In genomic region chr2:226446406-226447001, GRCh38 we compare ENCODE assay signal across 17 cellular contexts.
DNase-seq lines count a peak whose midpoint lies in the region; ATAC-seq and TF ChIP-seq lines count a peak whose summit lies in the region.
"Had no signal": no experiment of that assay in that cellular context is flagged by ENCODE, and none has a peak within 500 bp of the region (broad histone marks: within the 10 kb centered on the region; RNA-seq: fewer than 3 reads in every experiment).

No MANE protein-coding gene starts in this region.

- TF ChIP-seq POLR2A in right lobe of liver (IDR thresholded peaks at IDR 0.05) = no peak

- H3K9me3 ChIP-seq in liver (ENCODE audit: control insufficient read depth in 4 of 4, low read length in 3 of 4) (no peaks in the 10 kb centered on the region), right lobe of liver (no peaks in the 10 kb centered on the region), left ventricle myocardium inferior (replicated peaks) (peaks cover 2% of the 10 kb centered on the region)

- peak overlapping the region in 1 of 2 donors; percentile 49 for H3K27ac ChIP-seq in liver (ENCODE audit: low read depth in 1 of 2, low read length in 2 of 2)
- peak overlapping the region in 1 of 3 donors; percentile 35 for H3K27ac ChIP-seq in right lobe of liver
- H3K27ac ChIP-seq in left ventricle myocardium inferior (replicated peaks) = peak overlapping the region; percentile 61
- H3K27ac ChIP-seq: A549, neural progenitor cell, SK-N-MC, skin epidermis had no signal

- peaks cover 3 to 16% (median 15%) of the 10 kb centered on the region in 4 donors for H3K4me1 ChIP-seq in liver (ENCODE audit: control insufficient read depth in 4 of 4, insufficient read depth in 4 of 4, low read length in 3 of 4)
- peaks cover 0 to 15% (median 8%) of the 10 kb centered on the region in 4 donors for H3K4me1 ChIP-seq in right lobe of liver
- peaks cover 22% of the 10 kb centered on the region for H3K4me1 ChIP-seq in left ventricle myocardium inferior
- H3K4me1 ChIP-seq: neural progenitor cell had no signal

- H3K4me3 ChIP-seq in liver (ENCODE audit: low read depth in 1 of 3, low read length in 3 of 3) (no peak overlapping the region), right lobe of liver (no peak overlapping the region), cardiac fibroblast (replicated peaks in 1 of 2; ENCODE audit: low read depth in 2 of 2, low read length in 2 of 2) (no peak overlapping the region), left ventricle myocardium inferior (no peak overlapping the region)
- H3K4me3 ChIP-seq: A549, neural progenitor cell, SK-N-MC, skin epidermis had no signal

- no peak for ATAC-seq in right lobe of liver
- no peak for ATAC-seq in HG02852 (IDR thresholded peaks at IDR 0.05; ENCODE audit: unreplicated experiment)
- no peak for ATAC-seq in HG03378 (IDR thresholded peaks at IDR 0.05; ENCODE audit: unreplicated experiment)
- no peak for ATAC-seq in HG02981 (IDR thresholded peaks at IDR 0.05; ENCODE audit: unreplicated experiment)
- no peak for ATAC-seq in GM19452 (IDR thresholded peaks at IDR 0.05; ENCODE audit: unreplicated experiment)
- ATAC-seq: A549 had no signal

- DNase-seq in right lobe of liver (no peak), cardiac fibroblast (ENCODE audit: low read depth in 2 of 2) (peak; percentile 85 to 89), left ventricle myocardium inferior (no peak)
- DNase-seq: activated CD8-positive, alpha-beta memory T cell treated with anti-CD3 and anti-CD28 coated beads for 24 hours; caudate nucleus; mesenchymal stem cell; NCI-H1048; stimulated activated naive CD4-positive, alpha-beta T cell had no signal

- no peaks in the 10 kb centered on the region for H3K27me3 ChIP-seq in liver (ENCODE audit: control insufficient read depth in 4 of 4, insufficient read depth in 4 of 4, low read length in 3 of 4)
- no peaks in the 10 kb centered on the region for H3K27me3 ChIP-seq in right lobe of liver
- H3K27me3 ChIP-seq in left ventricle myocardium inferior (ENCODE audit: low read depth) = no peaks in the 10 kb centered on the region
- H3K27me3 ChIP-seq: neural progenitor cell had no signal

- intact Hi-C loops in right lobe of liver (cut with DNase I) = no loop called here
- intact Hi-C loops in left ventricle myocardium inferior (cut with micrococcal nuclease) = no loop called here

- H3K9ac ChIP-seq in liver (ENCODE audit: low read depth in 1 of 2, low read length in 2 of 2) = no peak overlapping the region
- H3K9ac ChIP-seq: neural progenitor cell had no signal

- peak; percentile 18 to 22 for TF ChIP-seq RAD21 in liver (IDR thresholded peaks at IDR 0.05)

- no peaks in the 10 kb centered on the region for H3K36me3 ChIP-seq in liver (ENCODE audit: control insufficient read depth in 4 of 4, insufficient read depth in 3 of 4, low read depth in 1 of 4, low read length in 3 of 4)
- H3K36me3 ChIP-seq in right lobe of liver = no peaks in the 10 kb centered on the region
- H3K36me3 ChIP-seq in left ventricle myocardium inferior = no peaks in the 10 kb centered on the region
- H3K36me3 ChIP-seq: neural progenitor cell had no signal

- TF ChIP-seq CTCF in liver (IDR thresholded peaks at IDR 0.05; ENCODE audit: low read depth, low read length, missing input control) (no peak), right lobe of liver (IDR thresholded peaks at IDR 0.05) (no peak), cardiac fibroblast (IDR thresholded peaks at IDR 0.05; ENCODE audit: low read depth, low read length) (no peak), left ventricle myocardium inferior (IDR thresholded peaks at IDR 0.05; ENCODE audit: borderline replicate concordance) (no peak)

- WGBS in liver = 71% methylated on average over 3 of the region's 3 CpGs
- 51% methylated on average over 3 of the region's 3 CpGs for WGBS in right lobe of liver (ENCODE audit: insufficient coverage, low coverage, low lambda C conversion rate, missing lambda C conversion rate)

TF ChIP-seq in liver, 16 proteins besides CTCF, POLR2A, EP300 and RAD21:
- TF ChIP-seq MAX (IDR thresholded peaks at IDR 0.05) (peak; percentile 21), RXRA (IDR thresholded peaks at IDR 0.05) (peak; percentile 38 to 56), JUND (IDR thresholded peaks at IDR 0.05) (no peak), NR2F2 (IDR thresholded peaks at IDR 0.05) (peak; percentile 51), FOXA1 (IDR thresholded peaks at IDR 0.05) (no peak), ZBTB33 (IDR thresholded peaks at IDR 0.05) (no peak), SP1 (IDR thresholded peaks at IDR 0.05) (peak; percentile 42), FOXA2 (IDR thresholded peaks at IDR 0.05) (no peak), EGR1 (IDR thresholded peaks at IDR 0.05; ENCODE audit: low read depth in 2 of 2) (no peak)

Comparison
In these comparisons a context has a peak if more than half of its experiments do, and no peak if none do; other contexts are left out.
1. DNase-seq: peak in cardiac fibroblast (2 of 2); none in right lobe of liver (0 of 3) and left ventricle myocardium inferior (single experiment).